In the genomic region with DNA sequence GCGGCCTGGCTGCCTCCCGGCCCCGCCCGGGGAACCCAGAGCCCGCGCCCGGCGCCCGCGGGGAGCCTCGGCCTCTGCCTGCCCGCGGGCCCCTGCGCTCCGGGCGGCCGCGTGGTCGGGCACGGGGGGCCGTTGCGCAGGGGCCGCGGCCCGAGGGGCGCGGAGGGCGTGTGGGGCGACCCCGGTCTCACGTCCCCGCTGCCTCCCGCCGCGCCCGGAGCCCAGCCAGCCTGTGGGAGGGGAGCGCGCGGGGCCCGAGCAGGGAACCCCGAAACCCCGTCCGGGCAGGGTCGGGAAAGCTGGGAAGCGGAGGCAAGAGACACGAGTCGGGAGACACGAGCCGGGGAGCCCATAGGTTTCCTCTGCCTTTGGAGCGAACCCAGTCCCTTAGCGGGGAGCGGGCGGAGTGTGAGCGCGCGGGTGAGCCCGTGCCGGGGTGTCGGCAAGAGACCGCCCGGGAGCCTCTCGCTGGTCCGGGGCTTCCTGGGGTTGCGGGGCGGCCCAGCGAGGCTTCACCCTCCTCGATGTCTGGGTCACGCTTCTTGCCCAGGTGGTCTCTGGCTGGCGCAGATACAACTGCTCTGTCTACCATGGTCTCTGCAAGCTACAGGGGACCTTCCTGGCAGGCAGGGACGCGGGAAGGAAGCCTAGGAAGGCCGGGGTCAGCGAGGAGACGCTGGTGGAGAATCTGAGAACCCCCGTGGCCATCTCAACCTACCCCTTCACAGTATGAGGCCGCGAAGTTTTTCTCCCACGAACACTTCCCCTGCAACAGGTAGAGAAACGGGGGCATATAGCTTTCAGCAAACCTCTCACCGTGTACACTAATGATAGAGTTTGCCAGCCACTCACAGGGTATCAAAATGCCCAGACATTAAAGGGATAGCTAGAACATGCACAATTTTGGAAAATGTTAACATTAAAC, we compare ENCODE assay signal across 8 cellular contexts. TPM values are rescaled to one million over a fixed set of nuclear protein-coding genes. Genes with fewer than 3 reads are reported as not detected.
A peak's percentile ranks its signal among the peaks of the same experiment; 100 is the strongest.
DNase-seq lines count a peak whose midpoint lies in the region; ATAC-seq and TF ChIP-seq lines count a peak whose summit lies in the region.

No MANE protein-coding gene starts in this region.

- TF ChIP-seq POLR2A in breast epithelium (IDR thresholded peaks at IDR 0.05): no peak

- 2 to 4% methylated on average over 61 to 80 of the region's 80 CpGs for WGBS in lung, 2 donors

- H3K4me1 ChIP-seq in breast epithelium (peaks cover 0 to 5% of the 10 kb centered on the region in 2 donors), lung (ENCODE audit: control insufficient read depth in 2 of 2, insufficient read depth in 2 of 2, low read length in 2 of 2) (no peaks in the 10 kb centered on the region), tibial artery (peaks cover 0 to 27% (median 0%) of the 10 kb centered on the region in 4 donors)

- intact Hi-C loops in breast epithelium (cut with DNase I; ENCODE audit: low total_unique reads) (loop anchor here (1.0 to 2.0 kb wide), 2 partner anchors 33 to 87 kb away; no protein-coding TSS in a partner anchor), tibial artery (cut with DNase I; ENCODE audit: low total_unique reads) (loop anchor here (5.0 kb wide), 1 partner anchor 88 kb away; no protein-coding TSS in a partner anchor)

- H3K4me3 ChIP-seq in breast epithelium (peak overlapping the region; percentile 75 to 96 (median 82)), lung (peak overlapping the region; percentile 64), tibial artery (peak overlapping the region; percentile 61 to 82)

- H3K9me3 ChIP-seq in breast epithelium: no peaks in the 10 kb centered on the region
- no peaks in the 10 kb centered on the region for H3K9me3 ChIP-seq in lung (ENCODE audit: control insufficient read depth in 2 of 2, insufficient read depth in 1 of 2, low read length in 1 of 2)
- H3K9me3 ChIP-seq in tibial artery: no peaks in the 10 kb centered on the region

- H3K27me3 ChIP-seq in breast epithelium (no peaks in the 10 kb centered on the region), lung (ENCODE audit: control insufficient read depth, insufficient read depth) (no peaks in the 10 kb centered on the region), tibial artery (peaks cover 0 to 8% of the 10 kb centered on the region in 2 donors)

- peak; percentile 7 for ATAC-seq in GM18909 (IDR thresholded peaks at IDR 0.05; ENCODE audit: poor library complexity, unreplicated experiment)
- no peak for ATAC-seq in lung (ENCODE audit: insufficient read depth, low FRiP score)
- no peak for ATAC-seq in GM21576 (IDR thresholded peaks at IDR 0.05; ENCODE audit: unreplicated experiment)

- TF ChIP-seq CTCF in breast epithelium (IDR thresholded peaks at IDR 0.05) (no peak), lung (IDR thresholded peaks at IDR 0.05; ENCODE audit: control extremely low read depth, extremely low read depth) (no peak), tibial artery (IDR thresholded peaks at IDR 0.05) (no peak)

- DNase-seq in 8988T: peak; percentile 39
- DNase-seq in NCI-H2171 (lab: John Stamatoyannopoulos, UW): peak; percentile 44
- DNase-seq in breast epithelium (ENCODE audit: low spot score in 2 of 2): no peak
- DNase-seq in lung (ENCODE audit: low spot score): no peak
- no peak for DNase-seq in tibial artery
- no peak for DNase-seq in NCI-H2107 treated with DMSO at 0.1 percent for 48 hours (lab: John Stamatoyannopoulos, UW; ENCODE audit: unreplicated experiment)

- no peaks in the 10 kb centered on the region for H3K36me3 ChIP-seq in breast epithelium
- H3K36me3 ChIP-seq in lung (ENCODE audit: control insufficient read depth in 2 of 2, insufficient read depth in 2 of 2, low read length in 2 of 2): peaks cover 0 to 1% of the 10 kb centered on the region in 2 donors
- H3K36me3 ChIP-seq in tibial artery: no peaks in the 10 kb centered on the region

- peak overlapping the region; percentile 64 to 85 for H3K27ac ChIP-seq in breast epithelium
- no peak overlapping the region for H3K27ac ChIP-seq in lung (ENCODE audit: low read depth in 1 of 2, low read length in 1 of 2)
- peak overlapping the region; percentile 52 to 58 for H3K27ac ChIP-seq in tibial artery

RNA-seq across cellular contexts. Expression of a gene that starts 0.6 kb away (rescaled TPM):
- total RNA-seq in breast epithelium (10 to 100 TPM; 10.1 to 18.7 (median 14.4) TPM), lung (10 to 100 TPM; 11.9 to 22.9 TPM)
- 1 to 10 TPM; 5.7 to 7.5 TPM for polyA plus RNA-seq in lung

RNA-seq across cellular contexts. Expression of a gene that starts 40.1 kb away (rescaled TPM):
- 100 to 1,000 TPM in 1 of 3 donors, 10 to 100 TPM in 2; 24.2 to 207 (median 44.9) TPM for total RNA-seq in breast epithelium
- 10 to 100 TPM in 1 of 2 donors, 1 to 10 TPM in 1; 3.0 to 18.6 TPM for total RNA-seq in lung
- polyA plus RNA-seq in lung: 10 to 100 TPM; 11.0 to 18.7 TPM

Comparison
In these comparisons a context has a peak if more than half of its experiments do, and no peak if none do; other contexts are left out.
1. DNase-seq: peak in 8988T (single experiment) and NCI-H2171 (single experiment); none in breast epithelium (0 of 2), lung (single experiment), tibial artery (0 of 2) and NCI-H2107 treated with DMSO at 0.1 percent for 48 hours (single experiment).
2. H3K27ac ChIP-seq: peak in breast epithelium (2 of 2) and tibial artery (2 of 2); none in lung (0 of 2).
3. Peak in every context shown above with its lines, with median percentiles within 50 percentile points of each other: H3K4me3 ChIP-seq.